Comparison of ENCODE assay signal across 8 cellular contexts in the genomic region with DNA sequence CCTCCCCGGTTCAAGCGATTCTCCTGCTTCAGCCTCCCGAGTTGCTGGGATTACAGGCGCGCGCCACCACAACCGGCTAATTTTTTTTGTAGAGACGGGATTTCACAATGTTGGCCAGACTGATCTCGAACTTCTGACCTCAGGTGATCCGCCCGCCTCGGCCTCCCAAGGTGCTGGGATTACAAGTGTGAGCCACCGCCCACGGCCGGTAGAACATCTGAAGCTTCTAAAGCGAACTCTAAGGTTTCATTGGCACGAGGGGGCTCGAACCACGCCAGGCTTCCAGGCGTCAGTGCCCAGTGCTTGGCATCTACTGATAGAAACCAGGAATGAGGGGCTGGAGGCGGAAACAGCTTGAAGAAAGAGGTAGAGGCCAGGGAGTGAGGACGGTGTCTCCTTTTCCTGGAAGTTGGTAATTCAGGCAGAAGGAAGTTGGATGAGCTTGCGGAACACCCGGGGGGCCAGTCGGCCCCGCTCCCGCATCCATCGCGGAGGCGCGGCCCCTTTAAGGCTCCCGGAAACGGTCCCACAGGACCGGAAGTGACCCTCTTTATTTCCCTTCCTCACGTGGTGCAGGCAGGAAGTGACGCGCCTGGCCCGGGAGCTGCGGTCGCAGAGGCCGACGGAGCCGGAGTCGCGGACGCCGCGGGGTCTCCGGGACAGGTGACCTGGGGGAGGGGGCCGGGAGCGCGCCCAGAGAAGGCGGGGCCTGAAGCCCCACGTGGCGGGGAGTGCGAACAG. TPM values are rescaled to one million over a fixed set of nuclear protein-coding genes. Genes with fewer than 3 reads are reported as not detected.
DNase-seq lines count a peak whose midpoint lies in the region; ATAC-seq and TF ChIP-seq lines count a peak whose summit lies in the region.

A gene (plus strand): TSS at position 579 of the 741 bp plus-strand sequence. CDS start 1,876 bp downstream, outside the sequence.

- H3F3A ChIP-seq in GM23338 (replicated peaks; ENCODE audit: low read depth): peaks cover 14% of the 10 kb centered on the region; the same call in 1 of the 2 replicates

- H2AFZ ChIP-seq in GM23338: peak within 1 kb of the TSS; percentile 90; the same call in 1 of the 2 replicates

- H3K36me3 Mint-ChIP-seq in GM23338 (ENCODE audit: low read depth): peaks cover 32% of the 10 kb centered on the region

- H3K4me3 Mint-ChIP-seq in GM23338: peak within 1 kb of the TSS; percentile 91

- TF ChIP-seq CTCF in GM23338 (conservative IDR thresholded peaks at IDR 0.05; ENCODE audit: low read depth in 2 of 2): no peak
- TF ChIP-seq CTCF in neutrophil (IDR thresholded peaks at IDR 0.05): peak; percentile 19
- TF ChIP-seq CTCF in testis (IDR thresholded peaks at IDR 0.05): peak in 1 of 3 experiments; percentile 22

- H3K4me1 ChIP-seq in GM23338 (ENCODE audit: insufficient read depth) (peaks cover 10% of the 10 kb centered on the region; the same call in 1 of the 2 replicates), neutrophil (ENCODE audit: control insufficient read depth in 1 of 2, insufficient read depth in 1 of 2, low read depth in 1 of 2, low read length in 1 of 2) (peaks cover 14 to 28% of the 10 kb centered on the region in 2 experiments), testis (peaks cover 17% of the 10 kb centered on the region)

- H3K4me1 Mint-ChIP-seq in GM23338: peaks cover 17% of the 10 kb centered on the region

- H3K27ac ChIP-seq in GM23338 (ENCODE audit: low read depth) (peak within 1 kb of the TSS; percentile 97), neutrophil (peak within 1 kb of the TSS; percentile 89), testis (peak within 1 kb of the TSS; percentile 87 to 97)

- H3K79me2 ChIP-seq in GM23338 (replicated peaks; ENCODE audit: insufficient read depth): peaks cover 15% of the 10 kb centered on the region

- H3K9me2 ChIP-seq in GM23338 (ENCODE audit: insufficient read depth): no peaks in the 10 kb centered on the region

- peak within 1 kb of the TSS; percentile 92 for H3K4me2 ChIP-seq in GM23338

- ATAC-seq in GM23338: peak; percentile 72

- H3K4me3 ChIP-seq in GM23338 (peak within 1 kb of the TSS; percentile 66), neutrophil (ENCODE audit: low read depth in 1 of 2, low read length in 1 of 2) (peak within 1 kb of the TSS; percentile 67 to 71), testis (peak within 1 kb of the TSS; percentile 53 to 70)

- 8 to 10% methylated on average over 43 to 51 of the region's 56 CpGs for WGBS in testis, 2 donors

- H3K36me3 ChIP-seq in GM23338 (ENCODE audit: insufficient read depth) (peaks cover 6% of the 10 kb centered on the region), neutrophil (peaks cover 30% of the 10 kb centered on the region), testis (ENCODE audit: low read depth, missing control alignments) (no peaks in the 10 kb centered on the region)

- H3K9me3 ChIP-seq in neutrophil (no peaks in the 10 kb centered on the region), testis (no peaks in the 10 kb centered on the region)

- H3K9me3 Mint-ChIP-seq in GM23338: no peaks in the 10 kb centered on the region; the same call in 1 of the 3 replicates

- peaks cover 12% of the 10 kb centered on the region for H3K27me3 Mint-ChIP-seq in GM23338 (ENCODE audit: insufficient read depth, low read depth, poor library complexity)

- H3K27ac Mint-ChIP-seq in GM23338: peak within 1 kb of the TSS; percentile 98

- TF ChIP-seq POLR2A in testis (IDR thresholded peaks at IDR 0.05): peak; percentile 79

- intact Hi-C loops in testis (cut with DNase I; ENCODE audit: low total_unique reads): no loop called here

- DNase-seq in ELF-1 (ENCODE audit: low read depth, low spot score) (peak; percentile 98), GM23338 (ENCODE audit: low spot score) (peak; percentile 98), LHCN-M2 (ENCODE audit: low read depth) (peak; percentile 94), RPMI7951 (ENCODE audit: low read depth) (peak; percentile 96), foreskin melanocyte (peak; percentile 90), testis (peak; percentile 97)
- DNase-seq in activated gamma-delta T cell treated with anti-CD3 and anti-CD28 coated beads, Interleukin-2, amount 50 U/mL, for 16 hours (ENCODE audit: low read depth): peak; percentile 89

- H3K27me3 ChIP-seq in GM23338 (ENCODE audit: insufficient read depth): no peaks in the 10 kb centered on the region
- peaks cover under 1% of the 10 kb centered on the region for H3K27me3 ChIP-seq in neutrophil
- no peaks in the 10 kb centered on the region for H3K27me3 ChIP-seq in testis

- H4K20me1 ChIP-seq in GM23338 (replicated peaks; ENCODE audit: insufficient read depth): no peaks in the 10 kb centered on the region; the same call in 1 of the 2 replicates

TF ChIP-seq in GM23338, 12 proteins besides CTCF, POLR2A, EP300 and RAD21:
- peak; percentile 56 for TF ChIP-seq POLR2AphosphoS5 (IDR thresholded peaks at IDR 0.05; ENCODE audit: low read depth)
- peak; percentile 96 for TF ChIP-seq CREB1 (CRISPR knock-in tag; IDR thresholded peaks at IDR 0.05; ENCODE audit: low read depth)
- no peak for TF ChIP-seq NANOG (IDR thresholded peaks at IDR 0.05; ENCODE audit: borderline replicate concordance)
- TF ChIP-seq, protein P1, sequence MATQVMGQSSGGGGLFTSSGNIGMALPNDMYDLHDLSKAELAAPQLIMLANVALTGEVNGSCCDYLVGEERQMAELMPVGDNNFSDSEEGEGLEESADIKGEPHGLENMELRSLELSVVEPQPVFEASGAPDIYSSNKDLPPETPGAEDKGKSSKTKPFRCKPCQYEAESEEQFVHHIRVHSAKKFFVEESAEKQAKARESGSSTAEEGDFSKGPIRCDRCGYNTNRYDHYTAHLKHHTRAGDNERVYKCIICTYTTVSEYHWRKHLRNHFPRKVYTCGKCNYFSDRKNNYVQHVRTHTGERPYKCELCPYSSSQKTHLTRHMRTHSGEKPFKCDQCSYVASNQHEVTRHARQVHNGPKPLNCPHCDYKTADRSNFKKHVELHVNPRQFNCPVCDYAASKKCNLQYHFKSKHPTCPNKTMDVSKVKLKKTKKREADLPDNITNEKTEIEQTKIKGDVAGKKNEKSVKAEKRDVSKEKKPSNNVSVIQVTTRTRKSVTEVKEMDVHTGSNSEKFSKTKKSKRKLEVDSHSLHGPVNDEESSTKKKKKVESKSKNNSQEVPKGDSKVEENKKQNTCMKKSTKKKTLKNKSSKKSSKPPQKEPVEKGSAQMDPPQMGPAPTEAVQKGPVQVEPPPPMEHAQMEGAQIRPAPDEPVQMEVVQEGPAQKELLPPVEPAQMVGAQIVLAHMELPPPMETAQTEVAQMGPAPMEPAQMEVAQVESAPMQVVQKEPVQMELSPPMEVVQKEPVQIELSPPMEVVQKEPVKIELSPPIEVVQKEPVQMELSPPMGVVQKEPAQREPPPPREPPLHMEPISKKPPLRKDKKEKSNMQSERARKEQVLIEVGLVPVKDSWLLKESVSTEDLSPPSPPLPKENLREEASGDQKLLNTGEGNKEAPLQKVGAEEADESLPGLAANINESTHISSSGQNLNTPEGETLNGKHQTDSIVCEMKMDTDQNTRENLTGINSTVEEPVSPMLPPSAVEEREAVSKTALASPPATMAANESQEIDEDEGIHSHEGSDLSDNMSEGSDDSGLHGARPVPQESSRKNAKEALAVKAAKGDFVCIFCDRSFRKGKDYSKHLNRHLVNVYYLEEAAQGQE (IDR thresholded peaks at IDR 0.05; ENCODE audit: unreplicated experiment): no peak
- no peak for TF ChIP-seq EZH2 (IDR thresholded peaks at IDR 0.05; ENCODE audit: low read depth, unreplicated experiment)
- TF ChIP-seq, protein P2, sequence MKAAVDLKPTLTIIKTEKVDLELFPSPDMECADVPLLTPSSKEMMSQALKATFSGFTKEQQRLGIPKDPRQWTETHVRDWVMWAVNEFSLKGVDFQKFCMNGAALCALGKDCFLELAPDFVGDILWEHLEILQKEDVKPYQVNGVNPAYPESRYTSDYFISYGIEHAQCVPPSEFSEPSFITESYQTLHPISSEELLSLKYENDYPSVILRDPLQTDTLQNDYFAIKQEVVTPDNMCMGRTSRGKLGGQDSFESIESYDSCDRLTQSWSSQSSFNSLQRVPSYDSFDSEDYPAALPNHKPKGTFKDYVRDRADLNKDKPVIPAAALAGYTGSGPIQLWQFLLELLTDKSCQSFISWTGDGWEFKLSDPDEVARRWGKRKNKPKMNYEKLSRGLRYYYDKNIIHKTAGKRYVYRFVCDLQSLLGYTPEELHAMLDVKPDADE (IDR thresholded peaks at IDR 0.05): peak; percentile 79; the same call in 1 of the 2 replicates

RNA-seq across cellular contexts. Expression of the gene that starts here (rescaled TPM):
- 14.5 and 17.3 TPM in 2 replicates for total RNA-seq in GM23338 (2014; rRNA removed; shearing (Covaris generic))
- polyA plus RNA-seq in GM23338 (2016; fragmentation: Nextera tagmentation; extraction: Ambion mirVana) (15.0 and 15.3 TPM in 2 replicates), testis (ENCODE audit: insufficient read depth, low read depth, low replicate concordance) (50.9 TPM)
- total RNA-seq in LHCN-M2 (2014; rRNA removed) (4.9 and 16.2 TPM in 2 replicates), testis (10 to 100 TPM; 61.0 to 65.0 TPM)
- 18.9 TPM for polyA plus RNA-seq in LHCN-M2 (2012)
- 3.2 and 6.5 TPM in 2 replicates for total RNA-seq in RPMI7951 (2014; rRNA removed; shearing (Covaris generic))

Comparison
In these comparisons a context has a peak if more than half of its experiments do, and no peak if none do; other contexts are left out.
1. Peak in every context shown above with its lines: DNase-seq, ATAC-seq, H3K4me3 ChIP-seq and H3K27ac ChIP-seq.